Comparison of ENCODE assay signal across 11 cellular contexts in genomic region chr9:134293576-134294227, GRCh38. TPM values are rescaled to one million over a fixed set of nuclear protein-coding genes. Genes with fewer than 3 reads are reported as not detected.
DNase-seq lines count a peak whose midpoint lies in the region; ATAC-seq and TF ChIP-seq lines count a peak whose summit lies in the region.
"Had no signal": no experiment of that assay in that cellular context is flagged by ENCODE, and none has a peak within 500 bp of the region (broad histone marks: within the 10 kb centered on the region; RNA-seq: fewer than 3 reads in every experiment).

No MANE protein-coding gene starts in this region.

- H3K27me3 ChIP-seq in right atrium auricular region (no peaks in the 10 kb centered on the region), aorta (ENCODE audit: control insufficient read depth in 1 of 2, insufficient read depth in 2 of 2, low read length in 1 of 2) (no peaks in the 10 kb centered on the region)

- H3K36me3 Mint-ChIP-seq in dendritic cell treated with granulocyte-macrophage colony-stimulating factor and Interleukin-4, amounts not matched to agents 40 ng/mL and 50 ng/mL, for 4 days (ENCODE audit: low read depth) = no peaks in the 10 kb centered on the region
- no peaks in the 10 kb centered on the region for H3K36me3 Mint-ChIP-seq in endothelial cell (ENCODE audit: low read depth, unreplicated experiment)
- H3K36me3 Mint-ChIP-seq: activated naive CD8-positive, alpha-beta T cell treated with anti-CD3 and anti-CD28 coated beads, Interleukin-2, amount 10 ng/mL, durations not matched to agents 7 days and 5 days had no signal

- H3K4me1 ChIP-seq in right atrium auricular region = peaks cover 0 to 13% of the 10 kb centered on the region in 2 donors
- no peaks in the 10 kb centered on the region for H3K4me1 ChIP-seq in mucosa of descending colon (ENCODE audit: low read depth)
- H3K4me1 ChIP-seq in aorta (ENCODE audit: control insufficient read depth in 1 of 2, insufficient read depth in 2 of 2, low read length in 2 of 2) = no peaks in the 10 kb centered on the region

- H3K9me3 ChIP-seq in right atrium auricular region (no peaks in the 10 kb centered on the region), mucosa of descending colon (no peaks in the 10 kb centered on the region), aorta (ENCODE audit: control insufficient read depth, low read length) (no peaks in the 10 kb centered on the region)

- H3K4me3 ChIP-seq in right atrium auricular region (peak overlapping the region in 1 of 2 donors; percentile 38), mucosa of descending colon (no peak overlapping the region), aorta (ENCODE audit: low read length in 2 of 2) (no peak overlapping the region)
- H3K4me3 ChIP-seq: smooth muscle cell had no signal

- ATAC-seq in Right ventricle myocardium inferior (peak; percentile 47), mucosa of descending colon (peak; percentile 39), aorta (ENCODE audit: low FRiP score) (peak; percentile 34), HG02571 (IDR thresholded peaks at IDR 0.05; ENCODE audit: unreplicated experiment) (no peak)

- H3K27ac ChIP-seq in right atrium auricular region = peak overlapping the region in 1 of 2 donors; percentile 31
- no peak overlapping the region for H3K27ac ChIP-seq in aorta (ENCODE audit: low read depth in 1 of 2, low read length in 2 of 2)
- H3K27ac ChIP-seq: C4-2B had no signal

- peaks cover 55% of the 10 kb centered on the region for H3K27me3 Mint-ChIP-seq in dendritic cell treated with granulocyte-macrophage colony-stimulating factor and Interleukin-4, amounts not matched to agents 40 ng/mL and 50 ng/mL, for 4 days
- peaks cover 8% of the 10 kb centered on the region for H3K27me3 Mint-ChIP-seq in endothelial cell (ENCODE audit: unreplicated experiment)

- peak overlapping the region; percentile 31 for H3K27ac Mint-ChIP-seq in dendritic cell treated with granulocyte-macrophage colony-stimulating factor and Interleukin-4, amounts not matched to agents 40 ng/mL and 50 ng/mL, for 4 days
- no peak overlapping the region for H3K27ac Mint-ChIP-seq in endothelial cell (ENCODE audit: unreplicated experiment)
- H3K27ac Mint-ChIP-seq: activated naive CD8-positive, alpha-beta T cell treated with anti-CD3 and anti-CD28 coated beads, Interleukin-2, amount 10 ng/mL, durations not matched to agents 7 days and 5 days had no signal

- WGBS in aorta, 2 donors = 11 to 23% methylated on average over 27 of the region's 27 CpGs

- H3K4me3 Mint-ChIP-seq in dendritic cell treated with granulocyte-macrophage colony-stimulating factor and Interleukin-4, amounts not matched to agents 40 ng/mL and 50 ng/mL, for 4 days = peak overlapping the region; percentile 65
- no peak overlapping the region for H3K4me3 Mint-ChIP-seq in endothelial cell (ENCODE audit: unreplicated experiment)
- H3K4me3 Mint-ChIP-seq: activated naive CD8-positive, alpha-beta T cell treated with anti-CD3 and anti-CD28 coated beads, Interleukin-2, amount 10 ng/mL, durations not matched to agents 7 days and 5 days had no signal

- peaks cover 20% of the 10 kb centered on the region for H3K4me1 Mint-ChIP-seq in dendritic cell treated with granulocyte-macrophage colony-stimulating factor and Interleukin-4, amounts not matched to agents 40 ng/mL and 50 ng/mL, for 4 days (ENCODE audit: low read depth)
- no peaks in the 10 kb centered on the region for H3K4me1 Mint-ChIP-seq in endothelial cell (ENCODE audit: unreplicated experiment)
- H3K4me1 Mint-ChIP-seq: activated naive CD8-positive, alpha-beta T cell treated with anti-CD3 and anti-CD28 coated beads, Interleukin-2, amount 10 ng/mL, durations not matched to agents 7 days and 5 days had no signal

- intact Hi-C loops in Right ventricle myocardium inferior (cut with DNase I) = no loop called here
- intact Hi-C loops in dendritic cell treated with granulocyte-macrophage colony-stimulating factor and Interleukin-4, amounts not matched to agents 40 ng/mL and 50 ng/mL, for 4 days (cut with micrococcal nuclease) = no loop called here
- intact Hi-C loops in mucosa of descending colon (cut with DNase I, micrococcal nuclease) = no loop called here
- intact Hi-C loops in aorta (cut with DNase I) = no loop called here

- TF ChIP-seq CTCF in right atrium auricular region (IDR thresholded peaks at IDR 0.05) (no peak), mucosa of descending colon (IDR thresholded peaks at IDR 0.05) (no peak), endothelial cell (IDR thresholded peaks at IDR 0.05; ENCODE audit: unreplicated experiment) (no peak)

- H3K36me3 ChIP-seq in right atrium auricular region (no peaks in the 10 kb centered on the region), mucosa of descending colon (ENCODE audit: low read depth) (no peaks in the 10 kb centered on the region), aorta (ENCODE audit: control insufficient read depth in 1 of 2, insufficient read depth in 2 of 2, low read length in 1 of 2) (no peaks in the 10 kb centered on the region)

- no peaks in the 10 kb centered on the region for H3K9me3 Mint-ChIP-seq in dendritic cell treated with granulocyte-macrophage colony-stimulating factor and Interleukin-4, amounts not matched to agents 40 ng/mL and 50 ng/mL, for 4 days
- no peaks in the 10 kb centered on the region for H3K9me3 Mint-ChIP-seq in endothelial cell (ENCODE audit: unreplicated experiment)
- H3K9me3 Mint-ChIP-seq: activated naive CD8-positive, alpha-beta T cell treated with anti-CD3 and anti-CD28 coated beads, Interleukin-2, amount 10 ng/mL, durations not matched to agents 7 days and 5 days had no signal

- DNase-seq in Right ventricle myocardium inferior (ENCODE audit: missing footprints) (peak; percentile 70), right atrium auricular region (ENCODE audit: low spot score) (no peak), mucosa of descending colon (peak in 2 of 3 donors; percentile 23 to 37), aorta (peak; percentile 66 to 79), NCI-H446 treated with DMSO at 0.1 percent for 48 hours (lab: John Stamatoyannopoulos, UW) (no peak), endothelial cell (ENCODE audit: low spot score) (no peak)
- DNase-seq: activated naive CD8-positive, alpha-beta T cell treated with anti-CD3 and anti-CD28 coated beads, Interleukin-2, amount 10 ng/mL, durations not matched to agents 7 days and 5 days had no signal

RNA-seq across cellular contexts. Expression of gene RXRA, which starts 32.6 kb away (rescaled TPM):
- 91.1 TPM for total RNA-seq in Right ventricle myocardium inferior
- 10 to 100 TPM; 34.5 to 50.8 TPM for total RNA-seq in right atrium auricular region
- 100 to 1,000 TPM in 1 of 3 donors, 10 to 100 TPM in 2; 75.2 to 101 (median 85.3) TPM for total RNA-seq in mucosa of descending colon
- total RNA-seq in aorta = 10 to 100 TPM; 47.5 to 67.8 TPM
- 10 to 100 TPM; 17.7 to 18.0 TPM for polyA plus RNA-seq in aorta
- 83.3 TPM for total RNA-seq in endothelial cell (ENCODE audit: unreplicated experiment)

Comparison
In these comparisons a context has a peak if more than half of its experiments do, and no peak if none do; other contexts are left out.
1. DNase-seq: peak in Right ventricle myocardium inferior (single experiment), mucosa of descending colon (2 of 3) and aorta (2 of 2); none in right atrium auricular region (single experiment), NCI-H446 treated with DMSO at 0.1 percent for 48 hours (single experiment) and endothelial cell (single experiment).